Comparison of ENCODE assay signal across 14 cellular contexts in genomic region chr1:26016258-26016943, GRCh38. TPM values are rescaled to one million over a fixed set of nuclear protein-coding genes. Genes with fewer than 3 reads are reported as not detected.
DNase-seq lines count a peak whose midpoint lies in the region; ATAC-seq and TF ChIP-seq lines count a peak whose summit lies in the region.
"Had no signal": no experiment of that assay in that cellular context is flagged by ENCODE, and none has a peak within 500 bp of the region (broad histone marks: within the 10 kb centered on the region; RNA-seq: fewer than 3 reads in every experiment).

No MANE protein-coding gene starts in this region.

- H3K27ac ChIP-seq in heart left ventricle (peak overlapping the region in 8 of 12 donors; percentile 39 to 98 (median 60)), cingulate gyrus (ENCODE audit: low read depth, low read length) (peak overlapping the region; percentile 66)

- no peak overlapping the region for H3K4me3 Mint-ChIP-seq in stimulated activated naive B cell treated with anti-CD40 and anti-IgM and Interleukin-4, amounts not matched to agents 10 μg/mL and 1 μg/mL and 100 μg/mL, for 72 hours
- no peak overlapping the region for H3K4me3 Mint-ChIP-seq in stimulated activated effector memory CD8-positive, alpha-beta T cell treated with anti-CD3 and anti-CD28 coated beads, Interleukin-12 subunit alpha, Interleukin-12 subunit beta, amount 100 ng/mL, for 72 hours
- H3K4me3 Mint-ChIP-seq: activated naive CD4-positive, alpha-beta T cell treated with anti-CD3 and anti-CD28 coated beads, Interleukin-2, amount 50 U/mL, for 24 hours; nephron progenitor cell had no signal

- no peak for TF ChIP-seq POLR2A in heart left ventricle (IDR thresholded peaks at IDR 0.05)

- H3K4me3 ChIP-seq in heart left ventricle: no peak overlapping the region

- intact Hi-C loops in heart left ventricle (cut with DNase I): no loop called here
- intact Hi-C loops in left ventricle myocardium superior (cut with micrococcal nuclease): no loop called here

- H3K36me3 Mint-ChIP-seq in stimulated activated naive B cell treated with anti-CD40 and anti-IgM and Interleukin-4, amounts not matched to agents 10 μg/mL and 1 μg/mL and 100 μg/mL, for 72 hours: no peaks in the 10 kb centered on the region
- H3K36me3 Mint-ChIP-seq in stimulated activated effector memory CD8-positive, alpha-beta T cell treated with anti-CD3 and anti-CD28 coated beads, Interleukin-12 subunit alpha, Interleukin-12 subunit beta, amount 100 ng/mL, for 72 hours: peaks cover 4% of the 10 kb centered on the region
- H3K36me3 Mint-ChIP-seq: activated naive CD4-positive, alpha-beta T cell treated with anti-CD3 and anti-CD28 coated beads, Interleukin-2, amount 50 U/mL, for 24 hours had no signal

- no peaks in the 10 kb centered on the region for H3K27me3 ChIP-seq in heart left ventricle

- 67 to 74% (median 69%) methylated on average over 10 of the region's 10 CpGs for WGBS in heart left ventricle, 4 donors

- H3K36me3 ChIP-seq in heart left ventricle: peaks cover 0 to 6% (median 0%) of the 10 kb centered on the region in 9 donors

- peaks cover 10 to 17% of the 10 kb centered on the region in 2 donors for H3K4me1 Mint-ChIP-seq in stimulated activated naive B cell treated with anti-CD40 and anti-IgM and Interleukin-4, amounts not matched to agents 10 μg/mL and 1 μg/mL and 100 μg/mL, for 72 hours
- H3K4me1 Mint-ChIP-seq in stimulated activated effector memory CD8-positive, alpha-beta T cell treated with anti-CD3 and anti-CD28 coated beads, Interleukin-12 subunit alpha, Interleukin-12 subunit beta, amount 100 ng/mL, for 72 hours: peaks cover 8% of the 10 kb centered on the region

- no peaks in the 10 kb centered on the region for H3K9me3 ChIP-seq in heart left ventricle

- H3K9me3 Mint-ChIP-seq in stimulated activated naive B cell treated with anti-CD40 and anti-IgM and Interleukin-4, amounts not matched to agents 10 μg/mL and 1 μg/mL and 100 μg/mL, for 72 hours: no peaks in the 10 kb centered on the region
- no peaks in the 10 kb centered on the region for H3K9me3 Mint-ChIP-seq in stimulated activated effector memory CD8-positive, alpha-beta T cell treated with anti-CD3 and anti-CD28 coated beads, Interleukin-12 subunit alpha, Interleukin-12 subunit beta, amount 100 ng/mL, for 72 hours
- H3K9me3 Mint-ChIP-seq: activated naive CD4-positive, alpha-beta T cell treated with anti-CD3 and anti-CD28 coated beads, Interleukin-2, amount 50 U/mL, for 24 hours; nephron progenitor cell had no signal

- DNase-seq in heart left ventricle: no peak
- no peak for DNase-seq in left ventricle myocardium superior
- DNase-seq in NCI-H446 treated with DMSO at 0.1 percent for 48 hours (lab: John Stamatoyannopoulos, UW): peak; percentile 42
- no peak for DNase-seq in stimulated activated naive B cell treated with anti-CD40 and anti-IgM and Interleukin-4, amounts not matched to agents 10 μg/mL and 1 μg/mL and 100 μg/mL, for 72 hours
- DNase-seq in stimulated activated effector memory CD8-positive, alpha-beta T cell treated with anti-CD3 and anti-CD28 coated beads, Interleukin-12 subunit alpha, Interleukin-12 subunit beta, amount 100 ng/mL, for 72 hours (ENCODE audit: low spot score in 2 of 2): no peak
- no peak for DNase-seq in cortex of kidney (lab: John Stamatoyannopoulos, UW)
- no peak for DNase-seq in germinal center (ENCODE audit: low spot score)
- DNase-seq: kidney; NCI-H1048; nephron progenitor cell; OCI-M1; stimulated activated CD4-positive, alpha-beta T cell treated with anti-CD3 and anti-CD28 coated beads, Interleukin-12 subunit alpha, Interleukin-12 subunit beta, amount 100 ng/mL, for 4 hours had no signal

- peaks cover under 1 to 7% of the 10 kb centered on the region in 2 donors for H3K27me3 Mint-ChIP-seq in stimulated activated naive B cell treated with anti-CD40 and anti-IgM and Interleukin-4, amounts not matched to agents 10 μg/mL and 1 μg/mL and 100 μg/mL, for 72 hours
- H3K27me3 Mint-ChIP-seq: activated naive CD4-positive, alpha-beta T cell treated with anti-CD3 and anti-CD28 coated beads, Interleukin-2, amount 50 U/mL, for 24 hours had no signal

- no peak for TF ChIP-seq CTCF in heart left ventricle (IDR thresholded peaks at IDR 0.05)

- H3K27ac Mint-ChIP-seq in stimulated activated naive B cell treated with anti-CD40 and anti-IgM and Interleukin-4, amounts not matched to agents 10 μg/mL and 1 μg/mL and 100 μg/mL, for 72 hours: no peak overlapping the region
- no peak overlapping the region for H3K27ac Mint-ChIP-seq in stimulated activated effector memory CD8-positive, alpha-beta T cell treated with anti-CD3 and anti-CD28 coated beads, Interleukin-12 subunit alpha, Interleukin-12 subunit beta, amount 100 ng/mL, for 72 hours
- H3K27ac Mint-ChIP-seq: activated naive CD4-positive, alpha-beta T cell treated with anti-CD3 and anti-CD28 coated beads, Interleukin-2, amount 50 U/mL, for 24 hours had no signal

- peaks cover 0 to 53% (median 22%) of the 10 kb centered on the region in 12 donors for H3K4me1 ChIP-seq in heart left ventricle

- ATAC-seq in heart left ventricle: no peak
- ATAC-seq in left ventricle myocardium superior: no peak
- ATAC-seq in stimulated activated naive B cell treated with anti-CD40 and anti-IgM and Interleukin-4, amounts not matched to agents 10 μg/mL and 1 μg/mL and 100 μg/mL, for 72 hours (replicated peaks): peak; percentile 77 to 91
- no peak for ATAC-seq in stimulated activated effector memory CD8-positive, alpha-beta T cell treated with anti-CD3 and anti-CD28 coated beads, Interleukin-12 subunit alpha, Interleukin-12 subunit beta, amount 100 ng/mL, for 72 hours

RNA-seq across cellular contexts. Expression of gene EXTL1, which starts 5.2 kb away (rescaled TPM):
- 10 to 100 TPM in 2 of 9 donors, 1 to 10 TPM in 7; 1.8 to 17.5 (median 4.1) TPM for total RNA-seq in heart left ventricle
- polyA plus RNA-seq in heart left ventricle: 1 to 10 TPM; 1.2 to 5.7 TPM
- 15.8 TPM for total RNA-seq in left ventricle myocardium superior

RNA-seq across cellular contexts. Expression of gene PAFAH2, which starts 18.5 kb away (rescaled TPM):
- total RNA-seq in heart left ventricle: 10 to 100 TPM in 4 of 9 donors, 1 to 10 TPM in 5; 5.8 to 18.6 (median 9.7) TPM
- polyA plus RNA-seq in heart left ventricle: 1 to 10 TPM; 5.9 to 7.6 TPM
- 9.8 TPM for total RNA-seq in left ventricle myocardium superior

RNA-seq across cellular contexts. Expression of gene SLC30A2, which starts 29.5 kb away (rescaled TPM):
- total RNA-seq in heart left ventricle (10 to 100 TPM in 4 of 9 donors, 1 to 10 TPM in 5; 2.9 to 18.0 (median 6.5) TPM), left ventricle myocardium superior (6.4 TPM)
- 1 to 10 TPM; 3.4 to 3.7 TPM for polyA plus RNA-seq in heart left ventricle

RNA-seq across cellular contexts. Expression of gene TRIM63, which starts 51.0 kb away (rescaled TPM):
- 100 to 1,000 TPM; 136 to 598 (median 196) TPM for total RNA-seq in heart left ventricle
- 100 to 1,000 TPM; 277 to 444 TPM for polyA plus RNA-seq in heart left ventricle
- total RNA-seq in left ventricle myocardium superior: 207 TPM

Comparison
In these comparisons a context has a peak if more than half of its experiments do, and no peak if none do; other contexts are left out.
1. ATAC-seq: peak in stimulated activated naive B cell treated with anti-CD40 and anti-IgM and Interleukin-4, amounts not matched to agents 10 μg/mL and 1 μg/mL and 100 μg/mL, for 72 hours (2 of 2); none in heart left ventricle (0 of 4), left ventricle myocardium superior (single experiment) and stimulated activated effector memory CD8-positive, alpha-beta T cell treated with anti-CD3 and anti-CD28 coated beads, Interleukin-12 subunit alpha, Interleukin-12 subunit beta, amount 100 ng/mL, for 72 hours (single experiment).